Comparison of ENCODE assay signal across 8 cellular contexts in the genomic region with DNA sequence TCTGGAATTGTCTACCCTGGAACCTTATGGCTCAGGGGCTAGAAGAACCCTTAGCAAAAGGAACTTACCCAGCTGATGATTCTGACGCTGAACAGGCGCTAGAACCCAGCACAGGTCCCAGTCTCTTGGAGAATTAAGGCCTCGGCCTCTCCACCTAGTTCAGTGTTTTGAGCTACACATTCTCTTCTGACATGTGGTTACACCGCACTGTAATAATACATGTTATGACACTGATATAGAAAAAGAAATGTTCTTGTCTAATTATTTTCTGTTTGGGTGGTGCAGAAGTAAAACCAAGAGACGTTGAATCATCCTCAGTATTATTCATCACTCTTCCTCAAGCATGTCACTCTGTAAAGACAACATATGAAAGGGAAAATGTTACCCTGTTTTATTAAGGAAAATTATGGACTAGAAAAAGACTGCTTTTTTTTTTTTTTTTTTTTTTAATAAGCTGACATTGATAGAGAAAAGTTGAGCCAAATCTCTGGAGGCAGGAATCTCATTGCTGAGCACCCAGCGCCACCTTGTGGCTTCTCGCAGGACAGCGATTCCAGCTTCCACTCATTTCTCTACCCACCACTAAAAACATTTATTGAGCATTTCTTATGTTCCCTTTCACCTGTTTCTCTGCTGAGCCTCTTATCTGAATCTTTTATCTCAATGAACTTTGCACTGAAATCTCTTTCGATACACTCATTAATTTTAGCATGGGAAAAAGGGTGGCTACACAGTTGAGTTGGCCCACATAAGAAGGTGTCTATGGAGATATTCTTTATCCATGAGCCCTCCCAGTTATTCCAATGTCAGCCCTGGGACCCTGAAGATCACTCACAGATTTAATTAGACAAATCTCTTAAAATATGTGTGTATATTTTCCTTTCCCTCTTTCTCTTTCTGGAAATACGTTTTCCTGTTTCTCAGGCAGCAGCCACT. TPM values are rescaled to one million over a fixed set of nuclear protein-coding genes. Genes with fewer than 3 reads are reported as not detected.
A peak's percentile ranks its signal among the peaks of the same experiment; 100 is the strongest.
DNase-seq lines count a peak whose midpoint lies in the region; ATAC-seq and TF ChIP-seq lines count a peak whose summit lies in the region.

No MANE protein-coding gene starts in this region.

- no peaks in the 10 kb centered on the region for H3K36me3 Mint-ChIP-seq in stimulated activated memory B cell treated with anti-CD40 and anti-IgM and Interleukin-4, amounts not matched to agents 10 μg/mL and 1 μg/mL and 100 μg/mL, for 72 hours

- peak; percentile 93 for TF ChIP-seq CTCF in NB4 (IDR thresholded peaks at IDR 0.05; ENCODE audit: low read depth, low read length)
- TF ChIP-seq CTCF in VCaP (conservative IDR thresholded peaks at IDR 0.05) = peak; percentile 84
- peak; percentile 57 to 97 (median 89) for TF ChIP-seq CTCF in dorsolateral prefrontal cortex (IDR thresholded peaks at IDR 0.05 in 54 of 56, conservative IDR thresholded peaks at IDR 0.05 in 2 of 56; ENCODE audit: low read depth in 1 of 56, partially characterized antibody in 56 of 56)

- H2BK12ac ChIP-seq in mesenchymal stem cell (ENCODE audit: low read length in 2 of 2) = no peak overlapping the region

- H2AK5ac ChIP-seq in mesenchymal stem cell (ENCODE audit: low read length, severe bottlenecking) = no peak overlapping the region

- peak; percentile 56 for DNase-seq in NCI-H510A treated with DMSO at 0.1 percent for 48 hours (lab: John Stamatoyannopoulos, UW)
- no peak for DNase-seq in NCI-H510A (lab: John Stamatoyannopoulos, UW)
- DNase-seq in HAP-1 (ENCODE audit: low spot score in 2 of 2) = peak; percentile 52 to 75
- DNase-seq in NB4 (ENCODE audit: low read depth) = peak; percentile 63
- peak in 9 of 10 donors; percentile 28 to 79 (median 63) for DNase-seq in dorsolateral prefrontal cortex
- peak; percentile 57 for DNase-seq in mesenchymal stem cell

- peak overlapping the region; percentile 41 for H3K9ac ChIP-seq in mesenchymal stem cell (ENCODE audit: low read length)

- no peak for TF ChIP-seq POLR2A in NB4 (IDR thresholded peaks at IDR 0.05; ENCODE audit: extremely low read depth, insufficient read length)

- peaks cover 17% of the 10 kb centered on the region; the same call in 1 of the 2 replicates for H3K27me3 ChIP-seq in HAP-1 (ENCODE audit: low read depth)
- H3K27me3 ChIP-seq in dorsolateral prefrontal cortex = peaks cover 0 to 20% (median 7%) of the 10 kb centered on the region in 45 donors
- peaks cover 6 to 28% of the 10 kb centered on the region in 2 experiments for H3K27me3 ChIP-seq in mesenchymal stem cell (ENCODE audit: control insufficient read depth in 1 of 2, insufficient read depth in 1 of 2, low read length in 2 of 2)

- H2BK5ac ChIP-seq in mesenchymal stem cell (ENCODE audit: low read depth, low read length, poor library complexity, severe bottlenecking) = no peak overlapping the region

- peaks cover 4% of the 10 kb centered on the region for H3K9me3 Mint-ChIP-seq in stimulated activated memory B cell treated with anti-CD40 and anti-IgM and Interleukin-4, amounts not matched to agents 10 μg/mL and 1 μg/mL and 100 μg/mL, for 72 hours

- no peak overlapping the region for H4K91ac ChIP-seq in mesenchymal stem cell (ENCODE audit: low read length)

- no peak overlapping the region for H4K8ac ChIP-seq in mesenchymal stem cell (ENCODE audit: low read length)

- intact Hi-C loops in dorsolateral prefrontal cortex (cut with DNase I) = loop anchor here (1.0 to 10.0 kb wide), 5 partner anchors 115 to 408 kb away; no protein-coding TSS in a partner anchor

- in situ Hi-C loops in HAP-1 (cut with MboI; ENCODE audit: low sequenced_read_pairs) = loop anchor here (10.0 kb wide), 2 partner anchors 135 to 405 kb away; no protein-coding TSS in a partner anchor

- H3K18ac ChIP-seq in mesenchymal stem cell (ENCODE audit: low read depth in 1 of 2, low read length in 2 of 2) = no peak overlapping the region

- peaks cover 44% of the 10 kb centered on the region for H3K27me3 Mint-ChIP-seq in stimulated activated memory B cell treated with anti-CD40 and anti-IgM and Interleukin-4, amounts not matched to agents 10 μg/mL and 1 μg/mL and 100 μg/mL, for 72 hours

- no peak overlapping the region for H2AFZ ChIP-seq in mesenchymal stem cell (ENCODE audit: low read depth, low read length)

- no peak overlapping the region for H3K4ac ChIP-seq in mesenchymal stem cell (ENCODE audit: low read depth in 1 of 2, low read length in 2 of 2)

- no peaks in the 10 kb centered on the region for H3K36me3 ChIP-seq in HAP-1 (replicated peaks)
- H3K36me3 ChIP-seq in mesenchymal stem cell (ENCODE audit: control insufficient read depth in 1 of 2, insufficient read depth in 2 of 2, low read depth in 1 of 2, low read length in 2 of 2) = no peaks in the 10 kb centered on the region

- H3K4me3 Mint-ChIP-seq in stimulated activated memory B cell treated with anti-CD40 and anti-IgM and Interleukin-4, amounts not matched to agents 10 μg/mL and 1 μg/mL and 100 μg/mL, for 72 hours = no peak overlapping the region

- H3K79me1 ChIP-seq in mesenchymal stem cell (replicated peaks; ENCODE audit: low read length, poor library complexity, severe bottlenecking) = no peaks in the 10 kb centered on the region

- H2BK15ac ChIP-seq in mesenchymal stem cell (ENCODE audit: low read depth, poor library complexity, severe bottlenecking) = no peak overlapping the region

- no peak overlapping the region for H3K23ac ChIP-seq in mesenchymal stem cell (ENCODE audit: low read length in 2 of 2)

- no peaks in the 10 kb centered on the region for H3K4me1 Mint-ChIP-seq in stimulated activated memory B cell treated with anti-CD40 and anti-IgM and Interleukin-4, amounts not matched to agents 10 μg/mL and 1 μg/mL and 100 μg/mL, for 72 hours

- H3K4me3 ChIP-seq in HAP-1 (no peak overlapping the region), NB4 (ENCODE audit: low read depth, low read length) (no peak overlapping the region), dorsolateral prefrontal cortex (no peak overlapping the region), mesenchymal stem cell (ENCODE audit: insufficient read depth in 1 of 2, low read depth in 1 of 2, low read length in 2 of 2) (peak overlapping the region in 1 of 2 experiments; percentile 49)

- no peak overlapping the region for H3K14ac ChIP-seq in mesenchymal stem cell (ENCODE audit: low read length in 2 of 2)

- no peaks in the 10 kb centered on the region for H3K9me3 ChIP-seq in HAP-1
- H3K9me3 ChIP-seq in mesenchymal stem cell (ENCODE audit: control insufficient read depth, low read length) = no peaks in the 10 kb centered on the region

- H2BK120ac ChIP-seq in mesenchymal stem cell (ENCODE audit: low read depth, low read length) = no peak overlapping the region

- ATAC-seq in stimulated activated memory B cell treated with anti-CD40 and anti-IgM and Interleukin-4, amounts not matched to agents 10 μg/mL and 1 μg/mL and 100 μg/mL, for 72 hours = peak; percentile 49

- WGBS in mesenchymal stem cell = 34% methylated on average over 8 of the region's 10 CpGs

- H3K4me2 ChIP-seq in mesenchymal stem cell (ENCODE audit: low read length, poor library complexity, severe bottlenecking) = no peak overlapping the region

- no peaks in the 10 kb centered on the region for H3K4me1 ChIP-seq in HAP-1
- H3K4me1 ChIP-seq in mesenchymal stem cell (ENCODE audit: control insufficient read depth, insufficient read depth, low read depth, low read length) = no peaks in the 10 kb centered on the region

- H3K27ac ChIP-seq in VCaP (no peak overlapping the region), dorsolateral prefrontal cortex (no peak overlapping the region), mesenchymal stem cell (ENCODE audit: low read length, poor library complexity, severe bottlenecking) (no peak overlapping the region)

- H3K27ac Mint-ChIP-seq in stimulated activated memory B cell treated with anti-CD40 and anti-IgM and Interleukin-4, amounts not matched to agents 10 μg/mL and 1 μg/mL and 100 μg/mL, for 72 hours = no peak overlapping the region

RNA-seq across cellular contexts. Expression of gene APLNR, which starts 12.6 kb away (rescaled TPM):
- 100 to 1,000 TPM in 15 of 120 experiments, 10 to 100 TPM in 101, 1 to 10 TPM in 4; 5.6 to 161 (median 44.4) TPM for total RNA-seq in dorsolateral prefrontal cortex
- not detected for polyA plus RNA-seq in mesenchymal stem cell (2013, experiment 1 of 2)
- not detected for polyA plus RNA-seq in mesenchymal stem cell (2013, experiment 2 of 2)
